8 cellular contexts compared by ENCODE assay signal in the genomic region with DNA sequence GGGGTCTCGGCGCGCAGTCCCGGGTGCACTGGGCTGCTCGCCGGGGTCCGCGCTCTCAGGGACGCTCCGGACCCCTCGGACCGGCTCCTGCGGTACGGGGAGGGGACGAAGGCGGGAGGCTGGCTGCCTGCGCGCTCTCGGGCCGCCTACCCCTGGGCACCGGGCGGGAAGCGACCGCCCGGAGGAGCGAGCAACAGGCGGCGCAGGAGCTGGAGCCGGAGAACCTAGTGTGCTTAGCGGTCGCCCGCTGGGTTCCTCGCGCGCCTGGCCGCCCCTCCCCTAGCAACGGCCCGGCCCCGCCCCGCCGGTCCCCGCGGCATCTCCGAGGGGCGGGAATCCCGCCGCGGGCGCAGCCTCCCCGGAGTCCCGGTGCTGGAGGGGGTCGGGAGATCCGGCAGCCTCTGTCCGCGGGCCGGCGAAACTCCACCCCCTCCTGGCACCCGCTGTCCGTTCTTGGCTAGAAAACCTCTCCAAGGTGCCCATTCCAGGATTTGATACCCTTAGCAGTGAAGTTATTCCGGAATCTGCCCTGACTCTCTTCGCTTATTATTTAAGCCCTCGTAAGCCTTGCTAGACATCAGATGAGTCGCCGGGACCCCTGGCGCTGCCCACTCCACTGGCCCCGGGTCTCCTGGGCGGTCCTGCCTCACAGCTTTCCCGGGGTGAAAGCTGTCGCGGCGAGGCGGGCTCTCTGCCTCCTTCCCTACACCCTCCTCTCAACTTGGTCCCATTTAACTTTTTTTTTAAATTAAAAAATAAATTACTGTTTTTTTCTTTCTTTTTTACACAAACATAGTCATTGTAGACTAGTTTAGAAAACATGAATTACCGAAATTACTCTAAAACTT. TPM values are rescaled to one million over a fixed set of nuclear protein-coding genes. Genes with fewer than 3 reads are reported as not detected.
DNase-seq lines count a peak whose midpoint lies in the region; ATAC-seq lines count a peak whose summit lies in the region.

Gene RPRML, minus strand, starts transcription at position 231 of the 848 bp plus-strand sequence. CDS start 246 bp downstream, outside the sequence.

- 1% methylated on average over 73 of the region's 73 CpGs for WGBS in right cardiac atrium

- no peak within 1 kb of the TSS for H3K27ac ChIP-seq in right cardiac atrium (ENCODE audit: low read length)

- H3K27me3 ChIP-seq in right cardiac atrium (ENCODE audit: control insufficient read depth, insufficient read depth): no peaks in the 10 kb centered on the region

- H3K9me3 ChIP-seq in right cardiac atrium (ENCODE audit: control insufficient read depth, low read length): no peaks in the 10 kb centered on the region

- intact Hi-C loops in right cardiac atrium (cut with DNase I): no loop called here
- intact Hi-C loops in sciatic nerve (cut with DNase I): no loop called here

- peak; percentile 18 for DNase-seq in NCI-H2107 treated with DMSO at 0.1 percent for 48 hours (lab: John Stamatoyannopoulos, UW; ENCODE audit: unreplicated experiment)
- no peak for DNase-seq in NCI-H2107 (lab: John Stamatoyannopoulos, UW)
- DNase-seq in NCI-H69 (lab: John Stamatoyannopoulos, UW): peak; percentile 87
- DNase-seq in activated naive CD4-positive, alpha-beta T cell treated with anti-CD3 and anti-CD28 coated beads, Interleukin-2, amount 50 U/mL, for 72 hours (ENCODE audit: low spot score in 2 of 2): peak in 1 of 2 donors; percentile 52
- peak; percentile 39 to 77 (median 75) for DNase-seq in right cardiac atrium
- peak; percentile 59 for DNase-seq in sciatic nerve (ENCODE audit: low spot score)
- DNase-seq in hepatic stellate cell (ENCODE audit: low spot score): no peak

- H3K9me3 Mint-ChIP-seq in activated naive CD4-positive, alpha-beta T cell treated with anti-CD3 and anti-CD28 coated beads, Interleukin-2, amount 50 U/mL, for 72 hours: no peaks in the 10 kb centered on the region

- peak within 1 kb of the TSS; percentile 59 for H3K4me3 ChIP-seq in right cardiac atrium (ENCODE audit: low read length)

- H3K4me1 ChIP-seq in right cardiac atrium (ENCODE audit: control insufficient read depth, insufficient read depth, low read length): no peaks in the 10 kb centered on the region

- no peak within 1 kb of the TSS for H3K27ac Mint-ChIP-seq in activated naive CD4-positive, alpha-beta T cell treated with anti-CD3 and anti-CD28 coated beads, Interleukin-2, amount 50 U/mL, for 72 hours

- peaks cover 0 to 15% of the 10 kb centered on the region in 2 donors for H3K36me3 Mint-ChIP-seq in activated naive CD4-positive, alpha-beta T cell treated with anti-CD3 and anti-CD28 coated beads, Interleukin-2, amount 50 U/mL, for 72 hours

- ATAC-seq in activated naive CD4-positive, alpha-beta T cell treated with anti-CD3 and anti-CD28 coated beads, Interleukin-2, amount 50 U/mL, for 72 hours: peak; percentile 26 to 82
- ATAC-seq in right cardiac atrium: peak; percentile 80
- peak; percentile 17 for ATAC-seq in sciatic nerve
- no peak for ATAC-seq in GM18519 (IDR thresholded peaks at IDR 0.05; ENCODE audit: low FRiP score, unreplicated experiment)

RNA-seq across cellular contexts. Expression of gene RPRML, which starts in this region (rescaled TPM):
- total RNA-seq in activated naive CD4-positive, alpha-beta T cell treated with anti-CD3 and anti-CD28 coated beads, Interleukin-2, amount 50 U/mL, for 72 hours: not detected
- not detected for total RNA-seq in right cardiac atrium
- not detected for polyA plus RNA-seq in right cardiac atrium
- not detected for total RNA-seq in sciatic nerve

Comparison
In these comparisons a context has a peak if more than half of its experiments do, and no peak if none do; other contexts are left out.
1. DNase-seq: peak in NCI-H2107 treated with DMSO at 0.1 percent for 48 hours (single experiment) and NCI-H69 (single experiment); none in NCI-H2107 (single experiment) and hepatic stellate cell (single experiment).
2. Peak in ATAC-seq in activated naive CD4-positive, alpha-beta T cell treated with anti-CD3 and anti-CD28 coated beads, Interleukin-2, amount 50 U/mL, for 72 hours; RNA of the gene not detected or under 1 TPM.
3. Peak in DNase-seq, ATAC-seq and H3K4me3 ChIP-seq in right cardiac atrium; RNA of the gene not detected or under 1 TPM.
4. Peak in DNase-seq and ATAC-seq in sciatic nerve; RNA of the gene not detected or under 1 TPM.